ENCODE assay signal across 8 cellular contexts in the genomic region with DNA sequence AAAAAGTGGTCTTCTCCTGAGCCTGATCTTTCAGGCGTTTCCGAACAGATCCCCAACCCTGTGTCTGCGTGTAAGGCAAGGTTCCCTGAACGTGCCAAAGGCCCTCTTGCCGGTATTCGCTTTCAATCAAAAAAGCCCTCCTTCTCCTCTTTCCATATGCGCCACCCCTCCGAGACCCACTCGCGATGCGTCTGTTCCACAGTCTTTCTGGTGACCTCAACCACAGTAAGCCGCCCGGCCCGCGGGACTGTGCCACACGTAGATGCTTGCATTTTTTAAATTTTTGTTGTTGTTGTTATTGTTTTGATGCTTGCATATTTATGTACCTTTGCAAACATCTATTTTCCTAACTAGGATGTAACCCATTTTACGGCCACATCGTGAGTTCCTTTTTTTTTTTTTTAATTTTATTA. TPM values are rescaled to one million over a fixed set of nuclear protein-coding genes. Genes with fewer than 3 reads are reported as not detected.
A peak's percentile ranks its signal among the peaks of the same experiment; 100 is the strongest.
DNase-seq lines count a peak whose midpoint lies in the region; ATAC-seq, FAIRE-seq and TF ChIP-seq lines count a peak whose summit lies in the region.

No MANE protein-coding gene starts in this region.

- H3K4me2 ChIP-seq in GM12878 (ENCODE audit: control insufficient read depth, insufficient read depth): peak overlapping the region; percentile 92

- POLR2A ChIA-PET in GM12878 (lab: Charles Lee): interaction anchor here (1.1 to 1.9 kb wide), 3 partner anchors 17 to 80 kb away, joined by 5 to 9 read pairs (median 7); a partner anchor contains a TSS

- BruUV-seq in GM12878 (replicated peaks; lab: Mats Ljungman, UMichigan): no TSS peak

- no peak for TF ChIP-seq RAD21 in GM12878 (IDR thresholded peaks at IDR 0.05; ENCODE audit: insufficient read depth, low read depth, low read length)

- H3K79me2 ChIP-seq in GM12878 (ENCODE audit: control insufficient read depth, insufficient read depth, low read length): peaks cover 7% of the 10 kb centered on the region

- CTCF ChIA-PET in activated naive CD4-positive, alpha-beta T cell treated with anti-CD3 and anti-CD28 coated beads for 36 hours (lab: Charles Lee): interaction anchor here (0.6 to 4.5 kb wide), 7 partner anchors 26 to 228 kb away, joined by 3 to 30 read pairs (median 4); a partner anchor contains a TSS
- CTCF ChIA-PET in GM12878 (lab: Yijun Ruan, JAX): interaction anchor here (0.8 to 3.4 kb wide), 6 partner anchors 11 to 349 kb away, joined by 3 to 23 read pairs (median 7); a partner anchor contains a TSS

- no peak for ATAC-seq in GM12878
- no peak for ATAC-seq in right lobe of liver
- peak in 1 of 2 donors; percentile 5 for ATAC-seq in upper lobe of left lung (ENCODE audit: low FRiP score in 2 of 2)
- ATAC-seq in HG03108 (IDR thresholded peaks at IDR 0.05; ENCODE audit: unreplicated experiment): no peak

- H3K27me3 ChIP-seq in GM12878 (replicated peaks in 1 of 2; ENCODE audit: control insufficient read depth in 2 of 2, insufficient read depth in 2 of 2, low read length in 1 of 2): no peaks in the 10 kb centered on the region
- no peaks in the 10 kb centered on the region for H3K27me3 ChIP-seq in right lobe of liver
- H3K27me3 ChIP-seq in upper lobe of left lung: no peaks in the 10 kb centered on the region

- TF ChIP-seq CTCF in GM12878 (IDR thresholded peaks at IDR 0.05 in 2 of 3, conservative IDR thresholded peaks at IDR 0.05 in 1 of 3; ENCODE audit: control insufficient read depth in 2 of 3, extremely low read depth in 1 of 3, insufficient read depth in 1 of 3, low read depth in 3 of 3, low read length in 3 of 3): no peak
- TF ChIP-seq CTCF in right lobe of liver (IDR thresholded peaks at IDR 0.05): no peak
- TF ChIP-seq CTCF in upper lobe of left lung (IDR thresholded peaks at IDR 0.05): no peak

- peaks cover 1% of the 10 kb centered on the region for H3K36me3 Mint-ChIP-seq in activated naive CD4-positive, alpha-beta T cell treated with anti-CD3 and anti-CD28 coated beads for 36 hours (ENCODE audit: low read depth)

- RAD21 ChIA-PET in GM12878 (lab: Charles Lee; ENCODE audit: unreplicated experiment): interaction anchor here (0.8 to 1.7 kb wide), 4 partner anchors 30 to 91 kb away, joined by 3 to 8 read pairs (median 6); a partner anchor contains a TSS

- peak overlapping the region; percentile 98 for H3K27ac Mint-ChIP-seq in activated naive CD4-positive, alpha-beta T cell treated with anti-CD3 and anti-CD28 coated beads for 36 hours

- no peak for DNase-seq in activated naive CD4-positive, alpha-beta T cell treated with anti-CD3 and anti-CD28 coated beads for 36 hours
- no peak for DNase-seq in activated naive CD4-positive, alpha-beta T cell (lab: John Stamatoyannopoulos, UW)
- DNase-seq in GM12878 (ENCODE audit: low read depth, low spot score) (no peak), right lobe of liver (no peak), upper lobe of left lung (no peak), EL (no peak), ACHN (no peak)

- peaks cover 13% of the 10 kb centered on the region for H3K4me1 ChIP-seq in GM12878 (ENCODE audit: control insufficient read depth, insufficient read depth, low read length)
- H3K4me1 ChIP-seq in right lobe of liver: peaks cover 0 to 27% (median 4%) of the 10 kb centered on the region in 4 donors
- peaks cover 9 to 29% (median 12%) of the 10 kb centered on the region in 4 donors for H3K4me1 ChIP-seq in upper lobe of left lung

- 1% methylated on average over 18 of the region's 18 CpGs for WGBS in GM12878 (ENCODE audit: insufficient coverage, insufficient replicate concordance, low lambda C conversion rate, missing lambda C conversion rate)
- WGBS in right lobe of liver (ENCODE audit: insufficient coverage, low coverage, low lambda C conversion rate, missing lambda C conversion rate): 2% methylated on average over 14 of the region's 18 CpGs
- 1 to 2% methylated on average over 18 of the region's 18 CpGs for WGBS in upper lobe of left lung, 2 donors

- H2AFZ ChIP-seq in GM12878 (ENCODE audit: control insufficient read depth, low read depth, low read length): peak overlapping the region; percentile 93

- H3K4me3 Mint-ChIP-seq in activated naive CD4-positive, alpha-beta T cell treated with anti-CD3 and anti-CD28 coated beads for 36 hours: peak overlapping the region; percentile 94

- peaks cover 19% of the 10 kb centered on the region for H3K4me1 Mint-ChIP-seq in activated naive CD4-positive, alpha-beta T cell treated with anti-CD3 and anti-CD28 coated beads for 36 hours (ENCODE audit: low read depth)

- TF ChIP-seq EP300 in GM12878 (IDR thresholded peaks at IDR 0.05; ENCODE audit: borderline replicate concordance in 1 of 2, control insufficient read depth in 1 of 2, low read depth in 2 of 2, low read length in 2 of 2) (no peak), upper lobe of left lung (IDR thresholded peaks at IDR 0.05) (no peak)

- H4K20me1 ChIP-seq in GM12878 (ENCODE audit: control insufficient read depth, insufficient read depth): no peaks in the 10 kb centered on the region

- no peaks in the 10 kb centered on the region for H3K9me3 Mint-ChIP-seq in activated naive CD4-positive, alpha-beta T cell treated with anti-CD3 and anti-CD28 coated beads for 36 hours

- H3K9ac ChIP-seq in GM12878 (ENCODE audit: control insufficient read depth, insufficient read depth, low read length): peak overlapping the region; percentile 79

- H3K27me3 Mint-ChIP-seq in activated naive CD4-positive, alpha-beta T cell treated with anti-CD3 and anti-CD28 coated beads for 36 hours (ENCODE audit: low read depth): no peaks in the 10 kb centered on the region

- in situ Hi-C loops in GM12878 (cut with MboI): no loop called here
- in situ Hi-C loops in ACHN (cut with HindIII; ENCODE audit: low pct_ligation_motif_present, low pct_unique_long_range_greater_than_20kb, low sequenced_read_pairs): no loop called here

- FAIRE-seq in GM12878 (lab: Jason Lieb, UNC): no peak

- H3K27ac ChIP-seq in GM12878 (ENCODE audit: control insufficient read depth, insufficient read depth) (peak overlapping the region; percentile 91), right lobe of liver (peak overlapping the region in 1 of 3 donors; percentile 87), upper lobe of left lung (peak overlapping the region; percentile 86 to 96 (median 91))

- SMC1A ChIA-PET in GM12878 (lab: Charles Lee; ENCODE audit: uncharacterized antibody, unreplicated experiment): interaction anchor here (1.1 to 1.3 kb wide), 2 partner anchors 10 to 15 kb away, joined by 3 read pairs; no protein-coding TSS in a partner anchor

- H3K9me3 ChIP-seq in GM12878 (replicated peaks; ENCODE audit: control insufficient read depth, insufficient read depth, low read length) (no peaks in the 10 kb centered on the region), right lobe of liver (no peaks in the 10 kb centered on the region), upper lobe of left lung (no peaks in the 10 kb centered on the region)

- no peak for TF ChIP-seq POLR2A in GM12878 (IDR thresholded peaks at IDR 0.05; ENCODE audit: low read depth, low read length)
- TF ChIP-seq POLR2A in right lobe of liver (IDR thresholded peaks at IDR 0.05): no peak
- TF ChIP-seq POLR2A in upper lobe of left lung (IDR thresholded peaks at IDR 0.05): no peak

- intact Hi-C loops in activated naive CD4-positive, alpha-beta T cell treated with anti-CD3 and anti-CD28 coated beads for 36 hours (cut with micrococcal nuclease): loop anchor here (1.0 kb wide), 2 partner anchors 29 to 413 kb away; a partner anchor contains a TSS
- intact Hi-C loops in GM12878 (cut with micrococcal nuclease; ENCODE audit: unreplicated experiment): no loop called here
- intact Hi-C loops in right lobe of liver (cut with DNase I): no loop called here

- H3K36me3 ChIP-seq in GM12878 (ENCODE audit: control insufficient read depth in 2 of 2, insufficient read depth in 2 of 2, low read length in 1 of 2) (no peaks in the 10 kb centered on the region), right lobe of liver (no peaks in the 10 kb centered on the region), upper lobe of left lung (no peaks in the 10 kb centered on the region)

- H3K4me3 ChIP-seq in GM12878 (peak overlapping the region; percentile 66), right lobe of liver (peak overlapping the region; percentile 69 to 91 (median 82)), upper lobe of left lung (peak overlapping the region; percentile 79 to 99 (median 88))

RNA-seq across cellular contexts. Expression of a gene that starts 0.6 kb away (rescaled TPM):
- total RNA-seq in activated naive CD4-positive, alpha-beta T cell treated with anti-CD3 and anti-CD28 coated beads for 36 hours: 10 to 100 TPM; 30.1 to 33.3 TPM
- total RNA-seq in GM12878 (2013; cell fraction: nucleolus; rRNA removed): 91.5 and 107 TPM in 2 replicates
- 15.8 and 23.1 TPM in 2 replicates for total RNA-seq in GM12878 (2014; rRNA removed)
- 28.4 and 33.1 TPM in 2 replicates for total RNA-seq in GM12878 (2014; rRNA removed; fragmentation: Illumina TruSeq; extraction: Trizol)
- total RNA-seq in GM12878 (2021): 46.5 and 55.0 TPM in 2 replicates
- 25.4 TPM for polyA plus RNA-seq in GM12878 (2011; ENCODE audit: low read depth)
- 80.1 and 84.2 TPM in 2 replicates for polyA plus RNA-seq in GM12878 (2011; rRNA removed)
- polyA plus RNA-seq in GM12878 (2011; cell fraction: cytosol; rRNA removed): 82.2 and 89.3 TPM in 2 replicates
- polyA plus RNA-seq in GM12878 (2011; cell fraction: nucleus; rRNA removed): 158 and 247 TPM in 2 replicates
- 24.0 and 37.1 TPM in 2 replicates for polyA plus RNA-seq in GM12878 (2012)
- polyA plus RNA-seq in GM12878 (2014; fragmentation: Illumina TruSeq; extraction: Trizol): 44.3 and 50.0 TPM in 2 replicates
- 10 to 100 TPM; 26.9 to 34.7 TPM for polyA plus RNA-seq in GM12878 (2014; fragmentation: Nextera tagmentation; extraction: Ambion mirVana)
- 38.5 and 42.4 TPM in 2 replicates for polyA plus RNA-seq in GM12878 (2014; rRNA removed)
- polyA plus RNA-seq in GM12878 (2016; fragmentation: Nextera tagmentation; extraction: Ambion mirVana): 10 to 100 TPM; 52.5 to 56.5 TPM
- polyA minus RNA-seq in GM12878 (2011; rRNA and poly(A)+ RNA removed): 54.8 and 71.8 TPM in 2 replicates
- polyA minus RNA-seq in GM12878 (2011; cell fraction: cytosol; rRNA and poly(A)+ RNA removed): 16.0 and 17.2 TPM in 2 replicates
- polyA minus RNA-seq in GM12878 (2011; cell fraction: nucleus; rRNA and poly(A)+ RNA removed): 34.0 and 38.3 TPM in 2 replicates
- 10 to 100 TPM; 39.3 to 55.6 (median 45.1) TPM for total RNA-seq in right lobe of liver
- total RNA-seq in upper lobe of left lung: 100 to 1,000 TPM in 1 of 6 donors, 10 to 100 TPM in 5; 37.3 to 172 (median 59.2) TPM

RNA-seq across cellular contexts. Expression of a gene that starts 30.1 kb away (rescaled TPM):
- total RNA-seq in activated naive CD4-positive, alpha-beta T cell treated with anti-CD3 and anti-CD28 coated beads for 36 hours: 1 to 10 TPM; 9.0 to 9.2 TPM
- total RNA-seq in GM12878 (2013; cell fraction: nucleolus; rRNA removed): 0.17 TPM in 1 of 2 replicates, not detected in the other
- total RNA-seq in GM12878 (2014; rRNA removed) (1.1 and 2.0 TPM in 2 replicates), GM12878 (2014; rRNA removed; fragmentation: Illumina TruSeq; extraction: Trizol) (0.23 and 0.31 TPM in 2 replicates), GM12878 (2021) (0.77 and 1.3 TPM in 2 replicates), right lobe of liver (1 to 10 TPM in 4 of 6 experiments, under 1 TPM in 2; 0.35 to 2.6 (median 1.5) TPM), upper lobe of left lung (10 to 100 TPM in 3 of 6 donors, 1 to 10 TPM in 3; 5.5 to 16.6 (median 9.5) TPM)
- 0.47 TPM for polyA plus RNA-seq in GM12878 (2011; ENCODE audit: low read depth)
- polyA plus RNA-seq in GM12878 (2011; rRNA removed) (0.30 and 0.31 TPM in 2 replicates), GM12878 (2014; fragmentation: Illumina TruSeq; extraction: Trizol) (0.09 TPM in 1 of 2 replicates, not detected in the other), GM12878 (2014; fragmentation: Nextera tagmentation; extraction: Ambion mirVana) (not detected), GM12878 (2014; rRNA removed) (0.80 and 0.94 TPM in 2 replicates), GM12878 (2016; fragmentation: Nextera tagmentation; extraction: Ambion mirVana) (under 1 TPM; 0.29 to 0.40 TPM)
- 0.42 and 0.72 TPM in 2 replicates for polyA plus RNA-seq in GM12878 (2011; cell fraction: cytosol; rRNA removed)
- polyA plus RNA-seq in GM12878 (2011; cell fraction: nucleus; rRNA removed): 4.9 and 5.5 TPM in 2 replicates
- 0.54 and 0.83 TPM in 2 replicates for polyA plus RNA-seq in GM12878 (2012)
- polyA minus RNA-seq in GM12878 (2011; rRNA and poly(A)+ RNA removed): 0.22 and 0.26 TPM in 2 replicates
- polyA minus RNA-seq in GM12878 (2011; cell fraction: cytosol; rRNA and poly(A)+ RNA removed): not detected in 2 replicates
- polyA minus RNA-seq in GM12878 (2011; cell fraction: nucleus; rRNA and poly(A)+ RNA removed): 0.48 and 0.73 TPM in 2 replicates

RNA-seq across cellular contexts. Expression of a gene that starts 46.2 kb away (rescaled TPM):
- under 1 TPM; 0.52 TPM for total RNA-seq in activated naive CD4-positive, alpha-beta T cell treated with anti-CD3 and anti-CD28 coated beads for 36 hours
- 1.3 and 1.8 TPM in 2 replicates for total RNA-seq in GM12878 (2013; cell fraction: nucleolus; rRNA removed)
- 0.23 and 0.27 TPM in 2 replicates for total RNA-seq in GM12878 (2014; rRNA removed)
- total RNA-seq in GM12878 (2014; rRNA removed; fragmentation: Illumina TruSeq; extraction: Trizol): 0.18 and 0.27 TPM in 2 replicates
- total RNA-seq in GM12878 (2021): 0.35 and 0.72 TPM in 2 replicates
- polyA plus RNA-seq in GM12878 (2011; ENCODE audit: low read depth): 0.17 TPM
- 0.07 and 0.15 TPM in 2 replicates for polyA plus RNA-seq in GM12878 (2011; rRNA removed)
- 0.22 and 0.28 TPM in 2 replicates for polyA plus RNA-seq in GM12878 (2011; cell fraction: cytosol; rRNA removed)
- polyA plus RNA-seq in GM12878 (2011; cell fraction: nucleus; rRNA removed): 0.73 and 0.76 TPM in 2 replicates
- 0.27 and 0.32 TPM in 2 replicates for polyA plus RNA-seq in GM12878 (2012)
- polyA plus RNA-seq in GM12878 (2014; fragmentation: Illumina TruSeq; extraction: Trizol): 0.12 TPM in 1 of 2 replicates, not detected in the other
- polyA plus RNA-seq in GM12878 (2014; fragmentation: Nextera tagmentation; extraction: Ambion mirVana): under 1 TPM; 0.04 to 0.05 TPM
- polyA plus RNA-seq in GM12878 (2014; rRNA removed): 0.44 and 0.58 TPM in 2 replicates
- polyA plus RNA-seq in GM12878 (2016; fragmentation: Nextera tagmentation; extraction: Ambion mirVana): under 1 TPM; 0.51 to 0.54 TPM
- polyA minus RNA-seq in GM12878 (2011; rRNA and poly(A)+ RNA removed): 1.4 and 1.8 TPM in 2 replicates
- 0.31 TPM in 1 of 2 replicates, not detected in the other for polyA minus RNA-seq in GM12878 (2011; cell fraction: cytosol; rRNA and poly(A)+ RNA removed)
- polyA minus RNA-seq in GM12878 (2011; cell fraction: nucleus; rRNA and poly(A)+ RNA removed): 0.36 and 1.1 TPM in 2 replicates
- total RNA-seq in right lobe of liver: 1 to 10 TPM in 4 of 6 experiments, under 1 TPM in 2; 0.43 to 2.2 (median 1.5) TPM
- total RNA-seq in upper lobe of left lung: 1 to 10 TPM; 1.7 to 9.4 (median 2.8) TPM
